Comparison of ENCODE assay signal across 1 cellular context in genomic region chr19:55461974-55462628, GRCh38.
A peak's percentile ranks its signal among the peaks of the same experiment; 100 is the strongest.
TF ChIP-seq lines count a peak whose summit lies in the region.

No MANE protein-coding gene starts in this region.

TF ChIP-seq in WTC11, 78 proteins besides CTCF, POLR2A, EP300 and RAD21 (continued from another document):
- TF ChIP-seq ZNF671 (CRISPR knock-in tag; IDR thresholded peaks at IDR 0.05) (no peak), ZNF263 (CRISPR knock-in tag; IDR thresholded peaks at IDR 0.05; ENCODE audit: low read depth) (no peak), GTF2I (CRISPR knock-in tag; conservative IDR thresholded peaks at IDR 0.05) (peak; percentile 91), RORB (CRISPR knock-in tag; IDR thresholded peaks at IDR 0.05) (no peak), ZSCAN18 (CRISPR knock-in tag; IDR thresholded peaks at IDR 0.05) (no peak)
